Comparison of ENCODE assay signal across 8 cellular contexts in genomic region chr15:89690276-89691218, GRCh38. TPM values are rescaled to one million over a fixed set of nuclear protein-coding genes. Genes with fewer than 3 reads are reported as not detected.
DNase-seq lines count a peak whose midpoint lies in the region; ATAC-seq and TF ChIP-seq lines count a peak whose summit lies in the region.

A gene with protein sequence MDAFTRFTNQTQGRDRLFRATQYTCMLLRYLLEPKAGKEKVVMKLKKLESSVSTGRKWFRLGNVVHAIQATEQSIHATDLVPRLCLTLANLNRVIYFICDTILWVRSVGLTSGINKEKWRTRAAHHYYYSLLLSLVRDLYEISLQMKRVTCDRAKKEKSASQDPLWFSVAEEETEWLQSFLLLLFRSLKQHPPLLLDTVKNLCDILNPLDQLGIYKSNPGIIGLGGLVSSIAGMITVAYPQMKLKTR (minus strand): TSS chr15:89690754. CDS start chr15:89690632, 122 bp downstream.
Gene WDR93 (plus strand): TSS chr15:89690811. CDS start chr15:89701747, 10,936 bp downstream.

- H3K27me3 ChIP-seq in left lung = no peaks in the 10 kb centered on the region

- TF ChIP-seq CTCF in AG04449 (IDR thresholded peaks at IDR 0.05; ENCODE audit: insufficient read depth, low read length, missing control alignments) = no peak
- TF ChIP-seq CTCF in coronary artery (IDR thresholded peaks at IDR 0.05) = no peak
- TF ChIP-seq CTCF in left lung (IDR thresholded peaks at IDR 0.05) = no peak

- intact Hi-C loops in left lung (cut with DNase I) = no loop called here

- H3K9me3 ChIP-seq in left lung = no peaks in the 10 kb centered on the region

- no peaks in the 10 kb centered on the region for H3K36me3 ChIP-seq in left lung

- ATAC-seq in GM18868 (IDR thresholded peaks at IDR 0.05; ENCODE audit: unreplicated experiment) = peak; percentile 88
- ATAC-seq in HG03108 (IDR thresholded peaks at IDR 0.05; ENCODE audit: unreplicated experiment) = peak; percentile 90
- peak; percentile 99 for ATAC-seq in left lung

- H3K27ac ChIP-seq in coronary artery (peak within 1 kb of the TSS; percentile 10 to 59), left lung (peak within 1 kb of the TSS in 1 of 2 donors; percentile 14)

- DNase-seq in AG04449 (ENCODE audit: low read depth, low spot score) (no peak), NCI-H345 treated with DMSO at 0.1 percent for 48 hours (lab: John Stamatoyannopoulos, UW; ENCODE audit: unreplicated experiment) (peak; percentile 50), coronary artery (ENCODE audit: low spot score) (peak; percentile 84), left lung (peak; percentile 88 to 91)
- peak; percentile 86 for DNase-seq in activated CD4-positive, alpha-beta T cell treated with anti-CD3 and anti-CD28 coated beads for 48 hours
- peak; percentile 70 for DNase-seq in stimulated activated CD4-positive, alpha-beta T cell treated with anti-CD3 and anti-CD28 coated beads, Interleukin-1b, Interleukin-23, amount 100 ng/mL, for 48 hours

- POLR2A ChIA-PET in AG04449 (lab: Yijun Ruan, JAX) = no interaction called here

- CTCF ChIA-PET in AG04449 (lab: Yijun Ruan, JAX) = interaction anchor here (0.9 kb wide), 1 partner anchor 12 kb away, joined by 3 read pairs; no protein-coding TSS in a partner anchor

- peak within 1 kb of the TSS; percentile 94 for H3K4me3 ChIP-seq in AG04449 (ENCODE audit: low read depth, low read length)
- peak within 1 kb of the TSS; percentile 84 for H3K4me3 ChIP-seq in coronary artery
- peak within 1 kb of the TSS; percentile 78 to 80 for H3K4me3 ChIP-seq in left lung

- H3K4me1 ChIP-seq in left lung = peaks cover 0 to 10% of the 10 kb centered on the region in 2 donors

RNA-seq across cellular contexts. Expression of the first gene that starts in this region (rescaled TPM):
- total RNA-seq in left lung = 1 to 10 TPM; 5.6 to 8.6 TPM

RNA-seq across cellular contexts. Expression of gene WDR93, which starts in this region (rescaled TPM):
- under 1 TPM; 0.20 to 0.52 TPM for total RNA-seq in left lung
